9 cellular contexts compared by ENCODE assay signal in the genomic region with DNA sequence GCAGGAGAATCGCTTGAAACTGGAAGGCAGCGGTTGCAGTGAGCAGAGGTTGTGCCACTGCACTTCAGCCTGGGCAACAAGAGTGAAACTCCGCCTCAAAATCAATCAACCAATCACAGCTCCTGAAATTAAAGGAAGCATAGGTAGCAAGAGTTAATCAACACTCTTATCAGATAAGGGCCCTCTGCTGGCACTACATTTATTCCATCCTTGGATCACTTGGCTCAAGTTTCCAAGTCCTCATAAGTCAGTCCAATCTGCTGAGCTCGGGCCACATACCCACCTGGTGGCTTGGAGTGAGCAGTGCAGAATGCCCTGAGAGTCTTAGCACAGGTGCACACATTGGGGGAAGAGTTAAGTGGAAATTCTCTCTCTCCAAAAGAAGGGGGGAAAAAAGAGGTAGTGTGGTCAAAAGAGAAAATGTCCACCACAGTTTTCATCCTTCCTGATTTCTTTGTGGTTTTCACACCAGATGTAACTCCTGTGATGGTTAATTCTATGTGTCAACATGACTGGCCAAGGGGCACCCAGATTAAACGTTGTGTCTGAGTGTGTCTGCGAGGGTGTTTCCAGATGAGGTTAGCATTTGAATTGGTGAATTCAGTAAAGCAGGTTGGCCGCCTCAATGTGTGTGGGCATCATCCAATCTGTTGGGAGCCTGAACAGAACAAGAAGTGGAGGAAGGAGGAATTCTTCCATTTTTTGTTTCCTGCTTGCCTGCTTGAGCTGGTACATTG. TPM values are rescaled to one million over a fixed set of nuclear protein-coding genes. Genes with fewer than 3 reads are reported as not detected.
DNase-seq lines count a peak whose midpoint lies in the region; ATAC-seq and TF ChIP-seq lines count a peak whose summit lies in the region.
"Had no signal": no experiment of that assay in that cellular context is flagged by ENCODE, and none has a peak within 500 bp of the region (broad histone marks: within the 10 kb centered on the region; RNA-seq: fewer than 3 reads in every experiment).

No MANE protein-coding gene starts in this region.

- no peaks in the 10 kb centered on the region for H3K9me2 ChIP-seq in GM23338 (ENCODE audit: insufficient read depth)

- peaks cover 3% of the 10 kb centered on the region; the same call in 1 of the 3 replicates for H3K36me3 Mint-ChIP-seq in GM23338 (ENCODE audit: low read depth)
- H3K36me3 Mint-ChIP-seq in activated T-helper 1 cell treated with anti-CD3 and anti-CD28 coated beads, Interleukin-12 subunit alpha, Interleukin-12 subunit beta, Interleukin-2, Interleukin-4 antibody, amounts not matched to agents 30 ng/mL and 10 ng/mL and 1 ng/mL, durations not matched to agents 14 hours and 24 hours and 36 hours (ENCODE audit: low read depth) = no peaks in the 10 kb centered on the region

- ATAC-seq in GM23338 = peak; percentile 76

- no peaks in the 10 kb centered on the region for H3K4me1 Mint-ChIP-seq in GM23338
- peaks cover 24% of the 10 kb centered on the region for H3K4me1 Mint-ChIP-seq in activated T-helper 1 cell treated with anti-CD3 and anti-CD28 coated beads, Interleukin-12 subunit alpha, Interleukin-12 subunit beta, Interleukin-2, Interleukin-4 antibody, amounts not matched to agents 30 ng/mL and 10 ng/mL and 1 ng/mL, durations not matched to agents 14 hours and 24 hours and 36 hours (ENCODE audit: low read depth)

- H3K4me2 ChIP-seq in GM23338 = no peak overlapping the region

- H3K36me3 ChIP-seq in GM23338 (ENCODE audit: insufficient read depth) = no peaks in the 10 kb centered on the region
- H3K36me3 ChIP-seq: SJCRH30 had no signal

- H3K4me1 ChIP-seq in GM23338 (ENCODE audit: insufficient read depth) = no peaks in the 10 kb centered on the region

- 0 out of 3 replicates have a peak, but pooled peaks cover 3% of the 10 kb centered on the region for H3K9me3 Mint-ChIP-seq in GM23338
- peaks cover 4% of the 10 kb centered on the region for H3K9me3 Mint-ChIP-seq in activated T-helper 1 cell treated with anti-CD3 and anti-CD28 coated beads, Interleukin-12 subunit alpha, Interleukin-12 subunit beta, Interleukin-2, Interleukin-4 antibody, amounts not matched to agents 30 ng/mL and 10 ng/mL and 1 ng/mL, durations not matched to agents 14 hours and 24 hours and 36 hours

- H3K27ac Mint-ChIP-seq in GM23338 = no peak overlapping the region
- H3K27ac Mint-ChIP-seq in activated T-helper 1 cell treated with anti-CD3 and anti-CD28 coated beads, Interleukin-12 subunit alpha, Interleukin-12 subunit beta, Interleukin-2, Interleukin-4 antibody, amounts not matched to agents 30 ng/mL and 10 ng/mL and 1 ng/mL, durations not matched to agents 14 hours and 24 hours and 36 hours = no peak overlapping the region

- H3K27ac ChIP-seq in GM23338 (ENCODE audit: low read depth) = no peak overlapping the region
- H3K27ac ChIP-seq: SJCRH30 had no signal

- DNase-seq in A172 (ENCODE audit: low spot score) = peak; percentile 43
- DNase-seq in GM23338 (ENCODE audit: low spot score) = peak; percentile 81
- DNase-seq in OCI-M1 (lab: John Stamatoyannopoulos, UW) = peak; percentile 46
- peak; percentile 30 for DNase-seq in iPS-NIHi7 (ENCODE audit: extremely low spot score)
- DNase-seq in 8988T = no peak
- no peak for DNase-seq in cerebellar nuclear complex (lab: John Stamatoyannopoulos, UW)
- DNase-seq in activated T-helper 1 cell treated with anti-CD3 and anti-CD28 coated beads, Interleukin-12 subunit alpha, Interleukin-12 subunit beta, Interleukin-2, Interleukin-4 antibody, amounts not matched to agents 30 ng/mL and 10 ng/mL and 1 ng/mL, durations not matched to agents 14 hours and 24 hours and 36 hours (ENCODE audit: low spot score) = no peak
- no peak for DNase-seq in hepatic stellate cell (ENCODE audit: low spot score)

- H3K4me3 Mint-ChIP-seq in GM23338 = no peak overlapping the region
- H3K4me3 Mint-ChIP-seq in activated T-helper 1 cell treated with anti-CD3 and anti-CD28 coated beads, Interleukin-12 subunit alpha, Interleukin-12 subunit beta, Interleukin-2, Interleukin-4 antibody, amounts not matched to agents 30 ng/mL and 10 ng/mL and 1 ng/mL, durations not matched to agents 14 hours and 24 hours and 36 hours = no peak overlapping the region

- H3K4me3 ChIP-seq in GM23338 = no peak overlapping the region
- H3K4me3 ChIP-seq: SJCRH30 had no signal

- H3F3A ChIP-seq in GM23338 (replicated peaks; ENCODE audit: low read depth) = no peaks in the 10 kb centered on the region

- H3K27me3 Mint-ChIP-seq in GM23338 (ENCODE audit: insufficient read depth, low read depth, poor library complexity) = peaks cover 4% of the 10 kb centered on the region
- peaks cover 7% of the 10 kb centered on the region for H3K27me3 Mint-ChIP-seq in activated T-helper 1 cell treated with anti-CD3 and anti-CD28 coated beads, Interleukin-12 subunit alpha, Interleukin-12 subunit beta, Interleukin-2, Interleukin-4 antibody, amounts not matched to agents 30 ng/mL and 10 ng/mL and 1 ng/mL, durations not matched to agents 14 hours and 24 hours and 36 hours (ENCODE audit: insufficient read depth)

- peaks cover 7% of the 10 kb centered on the region; the same call in 1 of the 2 replicates for H3K27me3 ChIP-seq in GM23338 (ENCODE audit: insufficient read depth)
- H3K27me3 ChIP-seq: SJCRH30 had no signal

- intact Hi-C loops in activated T-helper 1 cell treated with anti-CD3 and anti-CD28 coated beads, Interleukin-12 subunit alpha, Interleukin-12 subunit beta, Interleukin-2, Interleukin-4 antibody, amounts not matched to agents 30 ng/mL and 10 ng/mL and 1 ng/mL, durations not matched to agents 14 hours and 24 hours and 36 hours (cut with micrococcal nuclease) = loop anchor here (2.0 kb wide), 1 partner anchor 305 kb away; a partner anchor contains a TSS

- peak; percentile 43 to 61 for TF ChIP-seq CTCF in GM23338 (conservative IDR thresholded peaks at IDR 0.05; ENCODE audit: low read depth in 2 of 2)

- no peak overlapping the region for H2AFZ ChIP-seq in GM23338

- H3K79me2 ChIP-seq in GM23338 (replicated peaks; ENCODE audit: insufficient read depth) = no peaks in the 10 kb centered on the region

- no peaks in the 10 kb centered on the region for H4K20me1 ChIP-seq in GM23338 (replicated peaks; ENCODE audit: insufficient read depth)

TF ChIP-seq in GM23338, 12 proteins besides CTCF, POLR2A, EP300 and RAD21 (continues in another document):
- TF ChIP-seq ZNF114 (CRISPR knock-in tag; IDR thresholded peaks at IDR 0.05) (no peak), NANOG (IDR thresholded peaks at IDR 0.05; ENCODE audit: borderline replicate concordance) (no peak), CREB1 (CRISPR knock-in tag; IDR thresholded peaks at IDR 0.05; ENCODE audit: low read depth) (no peak)
- TF ChIP-seq, protein P1, sequence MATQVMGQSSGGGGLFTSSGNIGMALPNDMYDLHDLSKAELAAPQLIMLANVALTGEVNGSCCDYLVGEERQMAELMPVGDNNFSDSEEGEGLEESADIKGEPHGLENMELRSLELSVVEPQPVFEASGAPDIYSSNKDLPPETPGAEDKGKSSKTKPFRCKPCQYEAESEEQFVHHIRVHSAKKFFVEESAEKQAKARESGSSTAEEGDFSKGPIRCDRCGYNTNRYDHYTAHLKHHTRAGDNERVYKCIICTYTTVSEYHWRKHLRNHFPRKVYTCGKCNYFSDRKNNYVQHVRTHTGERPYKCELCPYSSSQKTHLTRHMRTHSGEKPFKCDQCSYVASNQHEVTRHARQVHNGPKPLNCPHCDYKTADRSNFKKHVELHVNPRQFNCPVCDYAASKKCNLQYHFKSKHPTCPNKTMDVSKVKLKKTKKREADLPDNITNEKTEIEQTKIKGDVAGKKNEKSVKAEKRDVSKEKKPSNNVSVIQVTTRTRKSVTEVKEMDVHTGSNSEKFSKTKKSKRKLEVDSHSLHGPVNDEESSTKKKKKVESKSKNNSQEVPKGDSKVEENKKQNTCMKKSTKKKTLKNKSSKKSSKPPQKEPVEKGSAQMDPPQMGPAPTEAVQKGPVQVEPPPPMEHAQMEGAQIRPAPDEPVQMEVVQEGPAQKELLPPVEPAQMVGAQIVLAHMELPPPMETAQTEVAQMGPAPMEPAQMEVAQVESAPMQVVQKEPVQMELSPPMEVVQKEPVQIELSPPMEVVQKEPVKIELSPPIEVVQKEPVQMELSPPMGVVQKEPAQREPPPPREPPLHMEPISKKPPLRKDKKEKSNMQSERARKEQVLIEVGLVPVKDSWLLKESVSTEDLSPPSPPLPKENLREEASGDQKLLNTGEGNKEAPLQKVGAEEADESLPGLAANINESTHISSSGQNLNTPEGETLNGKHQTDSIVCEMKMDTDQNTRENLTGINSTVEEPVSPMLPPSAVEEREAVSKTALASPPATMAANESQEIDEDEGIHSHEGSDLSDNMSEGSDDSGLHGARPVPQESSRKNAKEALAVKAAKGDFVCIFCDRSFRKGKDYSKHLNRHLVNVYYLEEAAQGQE (IDR thresholded peaks at IDR 0.05; ENCODE audit: unreplicated experiment) = no peak

RNA-seq across cellular contexts. Expression of a gene that starts 14.2 kb away (rescaled TPM):
- total RNA-seq in A172 (2014; rRNA removed; shearing (Covaris generic)) = 14.5 and 19.8 TPM in 2 replicates
- 12.1 and 15.6 TPM in 2 replicates for total RNA-seq in GM23338 (2014; rRNA removed; shearing (Covaris generic))
- 3.7 and 4.0 TPM in 2 replicates for polyA plus RNA-seq in GM23338 (2016; fragmentation: Nextera tagmentation; extraction: Ambion mirVana)
- 4.5 and 4.6 TPM in 2 replicates for total RNA-seq in activated T-helper 1 cell treated with anti-CD3 and anti-CD28 coated beads, Interleukin-12 subunit alpha, Interleukin-12 subunit beta, Interleukin-2, Interleukin-4 antibody, amounts not matched to agents 30 ng/mL and 10 ng/mL and 1 ng/mL, durations not matched to agents 14 hours and 24 hours and 36 hours

Comparison
In these comparisons a context has a peak if more than half of its experiments do, and no peak if none do; other contexts are left out.
1. DNase-seq: peak in A172 (single experiment), GM23338 (single experiment), OCI-M1 (single experiment) and iPS-NIHi7 (single experiment); none in 8988T (single experiment), cerebellar nuclear complex (0 of 2), activated T-helper 1 cell treated with anti-CD3 and anti-CD28 coated beads, Interleukin-12 subunit alpha, Interleukin-12 subunit beta, Interleukin-2, Interleukin-4 antibody, amounts not matched to agents 30 ng/mL and 10 ng/mL and 1 ng/mL, durations not matched to agents 14 hours and 24 hours and 36 hours (single experiment) and hepatic stellate cell (single experiment).